ENCODE assay signal across 1 cellular context in the genomic region with DNA sequence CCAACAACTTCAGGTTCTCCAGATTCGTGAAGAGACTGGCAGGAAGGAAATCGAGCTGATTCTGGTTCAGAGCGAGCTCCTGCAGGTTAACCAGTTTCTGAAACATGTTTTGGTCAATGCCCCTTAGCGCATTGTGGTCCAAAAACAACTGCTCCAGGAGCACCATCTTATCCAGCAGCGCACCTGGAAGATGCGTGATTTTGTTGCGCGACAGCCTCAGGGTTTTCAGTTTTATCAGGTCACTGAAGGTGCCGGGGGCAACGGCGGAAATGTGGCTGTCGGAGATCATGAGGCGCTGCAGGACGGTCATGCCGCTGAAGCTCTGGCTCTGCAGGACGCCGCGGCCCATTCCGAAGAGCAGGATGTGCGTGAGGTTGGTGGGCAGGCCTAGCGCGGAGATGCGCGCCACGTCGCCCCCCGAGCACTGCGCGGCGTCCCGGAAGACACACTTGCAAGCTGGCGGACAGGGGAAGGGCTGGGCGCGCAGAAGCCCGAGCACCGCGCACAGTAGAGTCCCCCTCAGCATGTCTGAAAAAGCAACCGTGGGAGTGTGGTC.
TF ChIP-seq lines count a peak whose summit lies in the region.

No MANE protein-coding gene starts in this region.

TF ChIP-seq in GM12878, 131 proteins besides CTCF, POLR2A, EP300 and RAD21:
- TF ChIP-seq, protein P1, sequence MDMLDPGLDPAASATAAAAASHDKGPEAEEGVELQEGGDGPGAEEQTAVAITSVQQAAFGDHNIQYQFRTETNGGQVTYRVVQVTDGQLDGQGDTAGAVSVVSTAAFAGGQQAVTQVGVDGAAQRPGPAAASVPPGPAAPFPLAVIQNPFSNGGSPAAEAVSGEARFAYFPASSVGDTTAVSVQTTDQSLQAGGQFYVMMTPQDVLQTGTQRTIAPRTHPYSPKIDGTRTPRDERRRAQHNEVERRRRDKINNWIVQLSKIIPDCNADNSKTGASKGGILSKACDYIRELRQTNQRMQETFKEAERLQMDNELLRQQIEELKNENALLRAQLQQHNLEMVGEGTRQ (IDR thresholded peaks at IDR 0.05; ENCODE audit: borderline replicate concordance, low read depth, low read length): no peak
- TF ChIP-seq ATF7 (IDR thresholded peaks at IDR 0.05; ENCODE audit: low read depth) (no peak), PKNOX1 (IDR thresholded peaks at IDR 0.05) (no peak), SMC3 (IDR thresholded peaks at IDR 0.05; ENCODE audit: borderline replicate concordance, low read length) (no peak), SMAD5 (IDR thresholded peaks at IDR 0.05; ENCODE audit: low read depth) (no peak), JUNB (IDR thresholded peaks at IDR 0.05) (no peak), ZSCAN29 (IDR thresholded peaks at IDR 0.05) (no peak), ZNF24 (IDR thresholded peaks at IDR 0.05) (no peak), YBX1 (IDR thresholded peaks at IDR 0.05) (no peak), MAX (IDR thresholded peaks at IDR 0.05; ENCODE audit: low read depth, low read length) (no peak), TARDBP (IDR thresholded peaks at IDR 0.05; ENCODE audit: borderline replicate concordance) (no peak), SP1 (IDR thresholded peaks at IDR 0.05; ENCODE audit: low read depth, low read length) (no peak)
